In the genomic region with DNA sequence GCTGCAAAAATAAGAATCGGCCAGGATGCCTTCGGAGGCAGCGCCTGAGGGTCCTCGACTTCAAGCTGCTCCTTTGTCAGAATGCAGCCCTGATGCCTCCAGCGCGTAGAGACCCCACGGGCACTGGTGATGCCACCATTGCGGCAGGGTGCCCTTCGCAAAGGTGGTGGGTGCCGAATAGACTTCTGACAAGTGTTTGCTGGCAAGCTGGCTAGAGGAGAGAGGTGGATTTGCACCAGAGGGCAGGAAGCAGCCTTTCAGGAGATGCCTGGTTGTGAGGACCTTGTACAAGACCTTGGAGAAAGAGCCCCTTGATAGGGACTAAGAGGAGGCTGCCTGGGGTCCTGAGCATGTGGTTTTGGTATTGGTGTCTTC, we compare ENCODE assay signal across 8 cellular contexts.
DNase-seq lines count a peak whose midpoint lies in the region; ATAC-seq, FAIRE-seq and TF ChIP-seq lines count a peak whose summit lies in the region.

No MANE protein-coding gene starts in this region.

- peak; percentile 0 for ATAC-seq in GM18511 (IDR thresholded peaks at IDR 0.05; ENCODE audit: unreplicated experiment)
- ATAC-seq in GM21381 (IDR thresholded peaks at IDR 0.05; ENCODE audit: unreplicated experiment): no peak

- H3K4me1 Mint-ChIP-seq in progenitor cell of endocrine pancreas (ENCODE audit: low read depth): peaks cover 25% of the 10 kb centered on the region

- TF ChIP-seq POLR2A in GM12891 (IDR thresholded peaks at IDR 0.05; ENCODE audit: low read depth, low read length): no peak

- no peaks in the 10 kb centered on the region for H3K9me3 Mint-ChIP-seq in progenitor cell of endocrine pancreas (ENCODE audit: low read depth)

- H3K27me3 ChIP-seq in HL-60 (ENCODE audit: insufficient read depth, poor library complexity, severe bottlenecking) (no peaks in the 10 kb centered on the region), duodenal mucosa (ENCODE audit: control insufficient read depth in 1 of 2, insufficient read depth in 2 of 2, low read length in 2 of 2) (no peaks in the 10 kb centered on the region)

- H3K4me3 ChIP-seq in HL-60 (replicated peaks; ENCODE audit: insufficient read depth, low read length) (peak overlapping the region; percentile 54), duodenal mucosa (ENCODE audit: low read depth in 1 of 2, low read length in 2 of 2) (peak overlapping the region; percentile 48 to 61)

- H3K27ac ChIP-seq in HL-60 (replicated peaks) (peak overlapping the region; percentile 84), duodenal mucosa (ENCODE audit: low read depth, low read length) (no peak overlapping the region)

- H3K4me3 Mint-ChIP-seq in progenitor cell of endocrine pancreas (ENCODE audit: low read depth): peak overlapping the region; percentile 63

- H3K9ac ChIP-seq in duodenal mucosa (ENCODE audit: low read depth in 1 of 2, low read length in 2 of 2): peak overlapping the region; percentile 36 to 58

- no peak overlapping the region for H3K27ac Mint-ChIP-seq in progenitor cell of endocrine pancreas

- H3K9me3 ChIP-seq in duodenal mucosa (ENCODE audit: control insufficient read depth in 1 of 2, low read length in 2 of 2): no peaks in the 10 kb centered on the region

- DNase-seq in HL-60 (ENCODE audit: low read depth in 1 of 2, low spot score in 1 of 2): peak in 1 of 2 experiments; percentile 24
- no peak for DNase-seq in progenitor cell of endocrine pancreas (ENCODE audit: low spot score, unreplicated experiment)
- no peak for DNase-seq in GM12891 (ENCODE audit: insufficient read length, low spot score)
- DNase-seq in mesenteric fat pad (ENCODE audit: low spot score): no peak
- DNase-seq in NCI-H2107 treated with DMSO at 0.1 percent for 48 hours (lab: John Stamatoyannopoulos, UW; ENCODE audit: unreplicated experiment): no peak

- TF ChIP-seq CTCF in HL-60 (IDR thresholded peaks at IDR 0.05; ENCODE audit: insufficient read depth, low read length) (no peak), progenitor cell of endocrine pancreas (IDR thresholded peaks at IDR 0.05; ENCODE audit: unreplicated experiment) (no peak)

- H3K4me1 ChIP-seq in duodenal mucosa (ENCODE audit: control insufficient read depth in 1 of 2, insufficient read depth in 2 of 2, low read length in 2 of 2): peaks cover 52 to 64% of the 10 kb centered on the region in 2 donors

- H3K36me3 ChIP-seq in duodenal mucosa (ENCODE audit: control insufficient read depth in 1 of 2, insufficient read depth in 2 of 2, low read length in 2 of 2): peaks cover 0 to 2% of the 10 kb centered on the region in 2 donors

- FAIRE-seq in GM12891 (lab: Jason Lieb, UNC): no peak

- H3K36me3 Mint-ChIP-seq in progenitor cell of endocrine pancreas (ENCODE audit: insufficient read depth): no peaks in the 10 kb centered on the region

- peaks cover 2% of the 10 kb centered on the region for H3K27me3 Mint-ChIP-seq in progenitor cell of endocrine pancreas

TF ChIP-seq in GM12891, 5 proteins besides CTCF, POLR2A, EP300 and RAD21:
- no peak for TF ChIP-seq TAF1 (IDR thresholded peaks at IDR 0.05; ENCODE audit: low read depth, low read length)
- no peak for TF ChIP-seq PAX5 (IDR thresholded peaks at IDR 0.05; ENCODE audit: insufficient read depth, low read length, severe bottlenecking)
- TF ChIP-seq POU2F2 (IDR thresholded peaks at IDR 0.05; ENCODE audit: low read depth, low read length): no peak
- TF ChIP-seq POLR2AphosphoS5 (IDR thresholded peaks at IDR 0.05; ENCODE audit: low read depth, low read length): no peak
- TF ChIP-seq SPI1 (IDR thresholded peaks at IDR 0.05; ENCODE audit: low read depth, low read length): no peak
TF ChIP-seq in GM12891: peak in this region for 0.
